Comparison of ENCODE assay signal across 14 cellular contexts in the genomic region with DNA sequence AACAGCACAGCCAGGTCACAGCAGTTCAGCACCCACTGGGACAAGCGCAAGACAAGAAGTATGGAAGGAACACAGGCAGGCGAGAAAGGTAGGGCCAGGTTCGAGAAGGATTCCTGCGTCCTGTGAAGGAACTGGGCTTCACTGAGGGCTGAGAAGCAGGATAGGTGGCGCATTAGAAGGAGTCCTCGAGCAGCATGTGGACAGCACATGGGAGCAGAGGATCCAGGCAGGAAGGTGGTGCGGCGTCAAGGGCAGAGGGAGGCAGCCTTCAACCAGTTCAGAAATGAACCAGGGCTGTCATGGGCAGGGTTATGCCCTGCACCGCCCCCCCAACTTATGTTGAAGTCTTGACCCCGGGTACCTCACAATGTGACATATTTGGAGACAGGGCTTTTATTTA. TPM values are rescaled to one million over a fixed set of nuclear protein-coding genes. Genes with fewer than 3 reads are reported as not detected.
DNase-seq lines count a peak whose midpoint lies in the region; TF ChIP-seq lines count a peak whose summit lies in the region.
"Had no signal": no experiment of that assay in that cellular context is flagged by ENCODE, and none has a peak within 500 bp of the region (broad histone marks: within the 10 kb centered on the region; RNA-seq: fewer than 3 reads in every experiment).

No MANE protein-coding gene starts in this region.

- no peak overlapping the region for H3K4me3 Mint-ChIP-seq in progenitor cell of endocrine pancreas (ENCODE audit: low read depth)
- H3K4me3 Mint-ChIP-seq: B cell; CD4-positive, alpha-beta T cell had no signal

- TF ChIP-seq CTCF in progenitor cell of endocrine pancreas (IDR thresholded peaks at IDR 0.05; ENCODE audit: unreplicated experiment) (no peak), GM20000 (IDR thresholded peaks at IDR 0.05; ENCODE audit: extremely low read depth, missing control alignments) (no peak)

- H3K27me3 Mint-ChIP-seq in progenitor cell of endocrine pancreas, result peaks cover 4% of the 10 kb centered on the region

- H3K4me1 Mint-ChIP-seq in progenitor cell of endocrine pancreas (ENCODE audit: low read depth), result no peaks in the 10 kb centered on the region
- H3K4me1 Mint-ChIP-seq: B cell had no signal

- no peaks in the 10 kb centered on the region for H3K27me3 ChIP-seq in layer of hippocampus (ENCODE audit: control insufficient read depth, insufficient read depth, low read length)

- H3K27ac ChIP-seq in angular gyrus (ENCODE audit: low read depth, low read length) (peak overlapping the region; percentile 83), cingulate gyrus (ENCODE audit: low read depth, low read length) (peak overlapping the region; percentile 88), layer of hippocampus (ENCODE audit: low read depth, low read length) (peak overlapping the region; percentile 95)

- DNase-seq in progenitor cell of endocrine pancreas (ENCODE audit: low spot score, unreplicated experiment) (no peak), GM20000 (ENCODE audit: low spot score) (no peak), KG1 (lab: John Stamatoyannopoulos, UW) (no peak), DMS153 (lab: John Stamatoyannopoulos, UW) (no peak)
- DNase-seq in activated CD4-positive, CD25-positive, alpha-beta regulatory T cell (lab: John Stamatoyannopoulos, UW), result no peak
- DNase-seq: Calu3; CD4-positive, alpha-beta T cell; DMS 273 treated with DMSO at 0.1 percent for 48 hours; DMS79; GOT3 had no signal

- H3K36me3 Mint-ChIP-seq in progenitor cell of endocrine pancreas (ENCODE audit: insufficient read depth), result no peaks in the 10 kb centered on the region

- no peaks in the 10 kb centered on the region for H3K9me3 Mint-ChIP-seq in progenitor cell of endocrine pancreas (ENCODE audit: low read depth)
- H3K9me3 Mint-ChIP-seq: CD4-positive, alpha-beta T cell had no signal

- H3K27ac Mint-ChIP-seq in progenitor cell of endocrine pancreas, result peak overlapping the region; percentile 39
- H3K27ac Mint-ChIP-seq: B cell; CD4-positive, alpha-beta T cell had no signal

RNA-seq across cellular contexts. Expression of a gene that starts 30.8 kb away (rescaled TPM):
- 76.4 and 81.6 TPM in 2 replicates for total RNA-seq in progenitor cell of endocrine pancreas

RNA-seq across cellular contexts. Expression of a gene that starts 31.3 kb away (rescaled TPM):
- not detected in 2 replicates for total RNA-seq in progenitor cell of endocrine pancreas
- total RNA-seq: B cell; Calu3; CD4-positive, alpha-beta T cell had no signal

RNA-seq across cellular contexts. Expression of a gene that starts 34.3 kb away (rescaled TPM):
- total RNA-seq in progenitor cell of endocrine pancreas, result 52.0 and 53.0 TPM in 2 replicates
